9 cellular contexts compared by ENCODE assay signal in the genomic region with DNA sequence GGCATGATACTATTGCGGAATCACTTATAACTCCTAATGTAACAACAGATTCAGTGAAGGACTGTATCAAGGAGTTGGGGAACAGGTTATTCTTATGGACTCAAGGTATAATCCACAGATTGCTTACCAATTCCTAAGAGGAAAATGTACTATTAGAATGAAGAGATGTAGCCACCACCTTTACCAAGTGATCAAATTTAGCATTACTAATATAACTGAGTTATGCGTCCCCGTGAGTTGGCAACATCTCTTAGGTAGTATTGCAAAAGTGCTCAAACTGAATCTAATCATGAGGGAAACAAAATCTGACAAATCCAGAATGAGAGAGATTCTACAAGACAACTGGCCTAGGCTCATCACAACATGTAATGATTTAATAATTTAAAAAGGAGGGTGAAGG. TPM values are rescaled to one million over a fixed set of nuclear protein-coding genes. Genes with fewer than 3 reads are reported as not detected.
DNase-seq lines count a peak whose midpoint lies in the region; FAIRE-seq and TF ChIP-seq lines count a peak whose summit lies in the region.
"Had no signal": no experiment of that assay in that cellular context is flagged by ENCODE, and none has a peak within 500 bp of the region (broad histone marks: within the 10 kb centered on the region; RNA-seq: fewer than 3 reads in every experiment).

No MANE protein-coding gene starts in this region.

- peaks cover 6% of the 10 kb centered on the region for H3K27me3 Mint-ChIP-seq in T-helper 2 cell treated with Interferon-gamma antibody and Interleukin-4, amounts not matched to agents 5 μg/mL and 100 μg/mL, for 36 hours (ENCODE audit: low read depth)

- H3K36me3 Mint-ChIP-seq in T-helper 2 cell treated with Interferon-gamma antibody and Interleukin-4, amounts not matched to agents 5 μg/mL and 100 μg/mL, for 36 hours (ENCODE audit: low read depth) = peaks cover 12% of the 10 kb centered on the region

- H3K27ac ChIP-seq in SU-DHL-6 (ENCODE audit: low read depth, low read length) = no peak overlapping the region
- H3K27ac ChIP-seq in esophagus muscularis mucosa (replicated peaks in 1 of 4) = peak overlapping the region in 3 of 4 donors; percentile 75 to 77 (median 75)
- peak overlapping the region in 6 of 8 donors; percentile 71 to 90 (median 84) for H3K27ac ChIP-seq in spleen
- H3K27ac ChIP-seq in small intestine (ENCODE audit: low read depth in 1 of 2, low read length in 1 of 2) = no peak overlapping the region

- peak overlapping the region; percentile 84 for H3K4me2 ChIP-seq in SU-DHL-6 (ENCODE audit: low read depth, low read length, poor library complexity, severe bottlenecking)

- no peak overlapping the region for H3K27ac Mint-ChIP-seq in T-helper 2 cell treated with Interferon-gamma antibody and Interleukin-4, amounts not matched to agents 5 μg/mL and 100 μg/mL, for 36 hours

- peak overlapping the region; percentile 91 for H3K9ac ChIP-seq in SU-DHL-6 (ENCODE audit: low read length)

- 86% methylated on average over 3 of the region's 3 CpGs for WGBS in esophagus muscularis mucosa
- 80 to 97% (median 83%) methylated on average over 3 of the region's 3 CpGs for WGBS in spleen, 5 donors
- WGBS in small intestine, 3 donors = 64 to 86% (median 81%) methylated on average over 3 of the region's 3 CpGs

- intact Hi-C loops in esophagus muscularis mucosa (cut with DNase I) (no loop called here), spleen (cut with DNase I; ENCODE audit: low total_unique reads) (no loop called here)

- no peak for TF ChIP-seq EP300 in esophagus muscularis mucosa (IDR thresholded peaks at IDR 0.05)

- no peaks in the 10 kb centered on the region for H3K9me3 Mint-ChIP-seq in T-helper 2 cell treated with Interferon-gamma antibody and Interleukin-4, amounts not matched to agents 5 μg/mL and 100 μg/mL, for 36 hours

- peak overlapping the region; percentile 93 for H2AFZ ChIP-seq in SU-DHL-6 (ENCODE audit: low read depth, low read length, severe bottlenecking)

- TF ChIP-seq POLR2A in esophagus muscularis mucosa (IDR thresholded peaks at IDR 0.05; ENCODE audit: low read depth) = no peak
- no peak for TF ChIP-seq POLR2A in spleen (IDR thresholded peaks at IDR 0.05)

- TF ChIP-seq CTCF in SU-DHL-6 (IDR thresholded peaks at IDR 0.05; ENCODE audit: insufficient read depth, low read length, poor library complexity, severe bottlenecking) (no peak), esophagus muscularis mucosa (IDR thresholded peaks at IDR 0.05) (no peak), spleen (IDR thresholded peaks at IDR 0.05 in 8 of 11, conservative IDR thresholded peaks at IDR 0.05 in 3 of 11) (no peak)

- H3K4me1 Mint-ChIP-seq in T-helper 2 cell treated with Interferon-gamma antibody and Interleukin-4, amounts not matched to agents 5 μg/mL and 100 μg/mL, for 36 hours (ENCODE audit: low read depth) = peaks cover 25% of the 10 kb centered on the region

- H3K9me3 ChIP-seq in SU-DHL-6 (ENCODE audit: insufficient read depth, low read length) = no peaks in the 10 kb centered on the region
- H3K9me3 ChIP-seq in esophagus muscularis mucosa = no peaks in the 10 kb centered on the region
- H3K9me3 ChIP-seq in spleen = no peaks in the 10 kb centered on the region
- H3K9me3 ChIP-seq in small intestine (ENCODE audit: control insufficient read depth, low read depth) = no peaks in the 10 kb centered on the region
- H3K9me3 ChIP-seq: neutrophil had no signal

- peaks cover 26% of the 10 kb centered on the region for H4K20me1 ChIP-seq in SU-DHL-6 (ENCODE audit: low read depth, low read length)

- H3K27me3 ChIP-seq in SU-DHL-6 (ENCODE audit: low read length) = no peaks in the 10 kb centered on the region
- no peaks in the 10 kb centered on the region for H3K27me3 ChIP-seq in esophagus muscularis mucosa
- no peaks in the 10 kb centered on the region for H3K27me3 ChIP-seq in spleen (replicated peaks in 1 of 7)
- no peaks in the 10 kb centered on the region for H3K27me3 ChIP-seq in small intestine (ENCODE audit: control insufficient read depth in 2 of 2, insufficient read depth in 2 of 2, low read length in 2 of 2)
- H3K27me3 ChIP-seq: neutrophil had no signal

- H3K9me2 ChIP-seq in SU-DHL-6 (replicated peaks; ENCODE audit: insufficient read depth, low read length) = no peaks in the 10 kb centered on the region

- H3K36me3 ChIP-seq in SU-DHL-6 (ENCODE audit: low read length) (peaks cover 13% of the 10 kb centered on the region), esophagus muscularis mucosa (peaks cover 0 to 25% (median 4%) of the 10 kb centered on the region in 4 donors), spleen (peaks cover 0 to 11% (median 4%) of the 10 kb centered on the region in 6 donors), small intestine (ENCODE audit: control insufficient read depth in 2 of 2, insufficient read depth in 2 of 2, low read length in 2 of 2) (peaks cover 3 to 5% of the 10 kb centered on the region in 2 donors)

- H3K79me2 ChIP-seq in SU-DHL-6 (ENCODE audit: insufficient read depth, low read length) = peaks cover 34% of the 10 kb centered on the region

- H3F3A ChIP-seq in SU-DHL-6 (ENCODE audit: insufficient read depth) = no peaks in the 10 kb centered on the region

- FAIRE-seq in small intestine (lab: Jason Lieb, UNC) = no peak

- peaks cover 21 to 33% (median 31%) of the 10 kb centered on the region in 4 donors for H3K4me1 ChIP-seq in esophagus muscularis mucosa
- peaks cover 14 to 42% (median 34%) of the 10 kb centered on the region in 6 donors for H3K4me1 ChIP-seq in spleen
- peaks cover 7 to 8% of the 10 kb centered on the region in 2 donors for H3K4me1 ChIP-seq in small intestine (ENCODE audit: control insufficient read depth in 2 of 2, insufficient read depth in 1 of 2, low read depth in 1 of 2, low read length in 1 of 2)

- DNase-seq in T-helper 2 cell treated with Interferon-gamma antibody and Interleukin-4, amounts not matched to agents 5 μg/mL and 100 μg/mL, for 36 hours (ENCODE audit: low spot score) = no peak
- DNase-seq in T-helper 2 cell = no peak
- DNase-seq in esophagus muscularis mucosa (ENCODE audit: extremely low spot score) = no peak
- DNase-seq in spleen = no peak
- DNase-seq in small intestine = no peak
- DNase-seq in epidermal melanocyte (ENCODE audit: insufficient read length, low spot score) = no peak
- DNase-seq in stimulated activated CD4-positive, alpha-beta T cell treated with anti-CD3 and anti-CD28 coated beads, Interleukin-2, amount 100 ng/mL, for 48 hours = no peak

- peak overlapping the region; percentile 99 for H3K4me3 Mint-ChIP-seq in T-helper 2 cell treated with Interferon-gamma antibody and Interleukin-4, amounts not matched to agents 5 μg/mL and 100 μg/mL, for 36 hours

- H3K4me3 ChIP-seq in SU-DHL-6 (ENCODE audit: insufficient read depth, low read length, poor library complexity, severe bottlenecking) (peak overlapping the region; percentile 94), esophagus muscularis mucosa (peak overlapping the region; percentile 75 to 94 (median 92)), spleen (peak overlapping the region in 3 of 8 donors; percentile 95 to 98 (median 95)), small intestine (ENCODE audit: low read depth in 1 of 2, low read length in 2 of 2) (no peak overlapping the region)

RNA-seq across cellular contexts. Expression of a gene that starts 0.8 kb away (rescaled TPM):
- 10 to 100 TPM in 1 of 4 donors, 1 to 10 TPM in 3; 8.9 to 17.0 (median 9.5) TPM for total RNA-seq in esophagus muscularis mucosa
- 10 to 100 TPM; 13.8 to 23.8 (median 14.9) TPM for total RNA-seq in spleen
- 1 to 10 TPM; 4.8 to 7.4 (median 5.7) TPM for polyA plus RNA-seq in spleen
- 1 to 10 TPM; 7.3 to 9.4 (median 7.4) TPM for polyA plus RNA-seq in small intestine

RNA-seq across cellular contexts. Expression of a gene that starts 47.8 kb away (rescaled TPM):
- total RNA-seq in esophagus muscularis mucosa (1 to 10 TPM; 2.1 to 9.4 (median 5.9) TPM), spleen (10 to 100 TPM; 10.0 to 27.6 (median 18.8) TPM)
- polyA plus RNA-seq in spleen (1 to 10 TPM in 2 of 3 donors, under 1 TPM in 1; 0.72 to 1.9 (median 1.8) TPM), small intestine (10 to 100 TPM; 40.0 to 83.4 (median 72.7) TPM)

Comparison
In these comparisons a context has a peak if more than half of its experiments do, and no peak if none do; other contexts are left out.
1. H3K27ac ChIP-seq: peak in esophagus muscularis mucosa (3 of 4) and spleen (6 of 8); none in SU-DHL-6 (single experiment) and small intestine (0 of 2).
2. H3K4me3 ChIP-seq: peak in SU-DHL-6 (single experiment) and esophagus muscularis mucosa (4 of 4); none in small intestine (0 of 2).